Comparison of ENCODE assay signal across 9 cellular contexts in genomic region chr19:1087813-1088418, GRCh38. TPM values are rescaled to one million over a fixed set of nuclear protein-coding genes. Genes with fewer than 3 reads are reported as not detected.
A peak's percentile ranks its signal among the peaks of the same experiment; 100 is the strongest.
DNase-seq lines count a peak whose midpoint lies in the region; ATAC-seq, FAIRE-seq and TF ChIP-seq lines count a peak whose summit lies in the region.
"Had no signal": no experiment of that assay in that cellular context is flagged by ENCODE, and none has a peak within 500 bp of the region (broad histone marks: within the 10 kb centered on the region; RNA-seq: fewer than 3 reads in every experiment).

No MANE protein-coding gene starts in this region.

- peak; percentile 39 for TF ChIP-seq CTCF in GM12872 (IDR thresholded peaks at IDR 0.05; ENCODE audit: insufficient read depth, low read depth, low read length)
- peak in 2 of 6 experiments; percentile 2 to 13 for TF ChIP-seq CTCF in Peyer's patch (IDR thresholded peaks at IDR 0.05)
- TF ChIP-seq CTCF in colonic mucosa (IDR thresholded peaks at IDR 0.05): no peak
- no peak for TF ChIP-seq CTCF in kidney (IDR thresholded peaks at IDR 0.05; ENCODE audit: borderline replicate concordance, extremely low read depth, insufficient read depth)

- H3K27me3 ChIP-seq in Peyer's patch (no peaks in the 10 kb centered on the region), colonic mucosa (no peaks in the 10 kb centered on the region)

- H3K4me1 ChIP-seq in Peyer's patch: peaks cover 0 to 27% (median 23%) of the 10 kb centered on the region in 4 donors
- H3K4me1 ChIP-seq in colonic mucosa: no peaks in the 10 kb centered on the region
- peaks cover 0 to 1% of the 10 kb centered on the region in 2 donors for H3K4me1 ChIP-seq in kidney (ENCODE audit: control insufficient read depth in 1 of 2, insufficient read depth in 1 of 2, low read depth in 1 of 2, low read length in 2 of 2)

- DNase-seq in Peyer's patch: peak in 2 of 3 donors; percentile 88 to 89
- DNase-seq in colonic mucosa: no peak
- peak; percentile 81 for DNase-seq in pons (ENCODE audit: low spot score)
- DNase-seq in NCI-H226: no peak
- DNase-seq in kidney: no peak
- DNase-seq: cortex of kidney had no signal

- ATAC-seq in GM21447 (IDR thresholded peaks at IDR 0.05; ENCODE audit: unreplicated experiment) (no peak), HG02852 (IDR thresholded peaks at IDR 0.05; ENCODE audit: unreplicated experiment) (no peak)

- TF ChIP-seq POLR2A in Peyer's patch (IDR thresholded peaks at IDR 0.05): no peak

- H3K9ac ChIP-seq in colonic mucosa (ENCODE audit: low read depth in 2 of 2, low read length in 2 of 2): peak overlapping the region; percentile 5 to 24
- H3K9ac ChIP-seq in kidney (ENCODE audit: low read length in 2 of 2): no peak overlapping the region

- intact Hi-C loops in colonic mucosa (cut with DNase I): no loop called here
- intact Hi-C loops in kidney (cut with DNase I): no loop called here

- H3K27ac ChIP-seq in Peyer's patch (peak overlapping the region; percentile 46 to 80 (median 62)), colonic mucosa (peak overlapping the region; percentile 41), kidney (ENCODE audit: low read depth in 2 of 2, low read length in 2 of 2) (peak overlapping the region in 1 of 2 donors; percentile 47)

- H3K36me3 ChIP-seq in Peyer's patch (peaks cover 0 to 70% (median 0%) of the 10 kb centered on the region in 3 donors), colonic mucosa (peaks cover 5% of the 10 kb centered on the region), kidney (ENCODE audit: control insufficient read depth in 1 of 2, insufficient read depth in 2 of 2, low read length in 2 of 2) (peaks cover 4 to 6% of the 10 kb centered on the region in 2 donors)

- H3K4me3 ChIP-seq in Peyer's patch (no peak overlapping the region), colonic mucosa (no peak overlapping the region), kidney (ENCODE audit: low read length in 2 of 2) (no peak overlapping the region)

- no peak for FAIRE-seq in kidney (lab: Jason Lieb, UNC)

- H3K9me3 ChIP-seq in Peyer's patch: no peaks in the 10 kb centered on the region
- no peaks in the 10 kb centered on the region for H3K9me3 ChIP-seq in colonic mucosa
- H3K9me3 ChIP-seq in kidney (ENCODE audit: control insufficient read depth in 1 of 2, low read length in 2 of 2): no peaks in the 10 kb centered on the region

RNA-seq across cellular contexts. Expression of gene POLR2E, which starts 7.3 kb away (rescaled TPM):
- 100 to 1,000 TPM in 2 of 4 donors, 10 to 100 TPM in 2; 74.3 to 107 (median 96.9) TPM for total RNA-seq in Peyer's patch
- total RNA-seq in colonic mucosa: 100 to 1,000 TPM; 135 to 245 TPM
- 158 TPM for total RNA-seq in kidney
- polyA plus RNA-seq in kidney (ENCODE audit: insufficient read depth, low read depth, low replicate concordance): 189 TPM

RNA-seq across cellular contexts. Expression of gene GPX4, which starts 15.9 kb away (rescaled TPM):
- total RNA-seq in Peyer's patch (100 to 1,000 TPM; 258 to 493 (median 326) TPM), colonic mucosa (100 to 1,000 TPM; 187 to 189 TPM), kidney (268 TPM)
- 966 TPM for polyA plus RNA-seq in kidney (ENCODE audit: insufficient read depth, low read depth, low replicate concordance)

RNA-seq across cellular contexts. Expression of gene ARHGAP45, which starts 20.9 kb away (rescaled TPM):
- 100 to 1,000 TPM in 2 of 4 donors, 10 to 100 TPM in 2; 82.6 to 187 (median 118) TPM for total RNA-seq in Peyer's patch
- total RNA-seq in colonic mucosa: 10 to 100 TPM; 27.4 to 37.9 TPM
- 50.0 TPM for total RNA-seq in kidney
- polyA plus RNA-seq in kidney (ENCODE audit: insufficient read depth, low read depth, low replicate concordance): 11.8 TPM

RNA-seq across cellular contexts. Expression of gene ABCA7, which starts 48.0 kb away (rescaled TPM):
- total RNA-seq in Peyer's patch: 100 to 1,000 TPM in 1 of 4 donors, 10 to 100 TPM in 3; 30.1 to 162 (median 72.1) TPM
- total RNA-seq in colonic mucosa: 10 to 100 TPM; 23.9 to 31.6 TPM
- 20.4 TPM for total RNA-seq in kidney
- polyA plus RNA-seq in kidney (ENCODE audit: insufficient read depth, low read depth, low replicate concordance): 11.7 TPM

Comparison
In these comparisons a context has a peak if more than half of its experiments do, and no peak if none do; other contexts are left out.
1. DNase-seq: peak in Peyer's patch (2 of 3) and pons (single experiment); none in colonic mucosa (single experiment), NCI-H226 (single experiment) and kidney (single experiment).
2. H3K9ac ChIP-seq: peak in colonic mucosa (2 of 2); none in kidney (0 of 2).